In the genomic region with DNA sequence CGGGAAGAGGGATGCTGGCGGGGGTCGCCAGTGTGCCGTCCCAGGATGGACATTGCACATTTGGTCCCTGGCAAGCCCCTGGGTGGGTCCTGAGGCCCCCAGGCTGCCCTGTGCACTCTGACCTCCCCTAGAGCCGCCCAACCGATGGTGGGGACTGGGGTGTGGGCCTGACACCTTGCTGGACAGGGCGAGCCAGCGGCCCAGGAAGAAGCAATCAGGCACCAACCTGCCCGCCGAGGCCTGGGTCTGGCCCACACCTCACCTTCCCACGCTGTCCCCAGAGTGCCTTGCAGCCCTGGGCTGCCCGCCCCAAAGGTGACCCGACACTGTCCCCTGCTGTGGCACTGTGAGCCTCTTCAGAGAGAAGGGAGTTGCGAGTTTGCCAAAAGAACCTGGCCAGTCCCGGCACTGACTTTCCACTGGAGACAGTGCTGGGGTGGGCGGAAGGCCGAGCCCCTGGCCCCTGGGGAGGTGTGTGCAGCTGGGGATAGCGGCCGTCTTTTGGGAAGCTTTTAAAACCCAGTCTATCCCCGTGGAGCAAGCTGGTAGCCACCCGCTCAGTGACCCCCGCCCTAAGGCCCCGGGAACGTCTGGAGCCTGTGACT, we compare ENCODE assay signal across 1 cellular context.
A peak's percentile ranks its signal among the peaks of the same experiment; 100 is the strongest.
TF ChIP-seq lines count a peak whose summit lies in the region.

No MANE protein-coding gene starts in this region.

TF ChIP-seq in HepG2, 621 proteins besides CTCF, POLR2A, EP300 and RAD21:
- TF ChIP-seq ZNF782 (CRISPR knock-in tag; IDR thresholded peaks at IDR 0.05; ENCODE audit: borderline replicate concordance) (no peak), KDM5B (CRISPR knock-in tag; IDR thresholded peaks at IDR 0.05; ENCODE audit: borderline replicate concordance) (peak; percentile 38; the same call in 1 of the 2 replicates), SOX13 (IDR thresholded peaks at IDR 0.05) (no peak), SOX13 (CRISPR knock-in tag; conservative IDR thresholded peaks at IDR 0.05 in 1 of 2, IDR thresholded peaks at IDR 0.05 in 1 of 2) (0 out of 4 replicates have a peak, but pooled peaks of 1 of the 2 experiments have one; percentile 1), FOXJ3 (CRISPR knock-in tag; IDR thresholded peaks at IDR 0.05; ENCODE audit: borderline replicate concordance) (no peak), ZNF574 (CRISPR knock-in tag; IDR thresholded peaks at IDR 0.05) (peak; percentile 15; the same call in 1 of the 2 replicates), PHF21A (CRISPR knock-in tag; IDR thresholded peaks at IDR 0.05) (peak; percentile 5; the same call in 1 of the 2 replicates), CBX1 (IDR thresholded peaks at IDR 0.05; ENCODE audit: low read depth) (no peak), MAZ (IDR thresholded peaks at IDR 0.05; ENCODE audit: borderline replicate concordance, low read depth, low read length) (no peak), MAZ (CRISPR knock-in tag; IDR thresholded peaks at IDR 0.05; ENCODE audit: low read depth) (0 out of 2 replicates have a peak, but pooled peaks have one; percentile 12), KLF16 (CRISPR knock-in tag; IDR thresholded peaks at IDR 0.05) (no peak), ZNF589 (CRISPR knock-in tag; conservative IDR thresholded peaks at IDR 0.05) (no peak), ZNF580 (CRISPR knock-in tag; IDR thresholded peaks at IDR 0.05; ENCODE audit: borderline replicate concordance, low read depth) (no peak), FOXP1 (IDR thresholded peaks at IDR 0.05) (no peak), FOXP1 (CRISPR knock-in tag; IDR thresholded peaks at IDR 0.05) (no peak), ZFX (CRISPR knock-in tag; IDR thresholded peaks at IDR 0.05; ENCODE audit: low read depth) (peak; percentile 1; the same call in 1 of the 2 replicates), XRCC5 (optimal IDR thresholded peaks at IDR 0.05; ENCODE audit: low read length) (no peak), DR1 (CRISPR knock-in tag; IDR thresholded peaks at IDR 0.05) (no peak), MAX (IDR thresholded peaks at IDR 0.05) (no peak), ZNF777 (CRISPR knock-in tag; IDR thresholded peaks at IDR 0.05) (0 out of 2 replicates have a peak, but pooled peaks have one; percentile 18), KLF6 (CRISPR knock-in tag; IDR thresholded peaks at IDR 0.05) (no peak), ZNF530 (CRISPR knock-in tag; IDR thresholded peaks at IDR 0.05; ENCODE audit: low read depth) (no peak), HNRNPLL (IDR thresholded peaks at IDR 0.05; ENCODE audit: low read depth, low read length, poor library complexity, severe bottlenecking) (peak; percentile 11), ZNF510 (CRISPR knock-in tag; IDR thresholded peaks at IDR 0.05; ENCODE audit: low read depth) (no peak), TP53 (CRISPR knock-in tag; conservative IDR thresholded peaks at IDR 0.05) (no peak), HNF4A (CRISPR knock-in tag; IDR thresholded peaks at IDR 0.05) (0 out of 2 replicates have a peak, but pooled peaks have one; percentile 3)
